In genomic region chr4:151475338-151475737, GRCh38 we compare ENCODE assay signal across 10 cellular contexts.
"Had no signal": no experiment of that assay in that cellular context is flagged by ENCODE, and none has a peak within 500 bp of the region (broad histone marks: within the 10 kb centered on the region; RNA-seq: fewer than 3 reads in every experiment).

No MANE protein-coding gene starts in this region.

- ATAC-seq: esophagus mucosa, left lobe of liver had no signal

- H3K27ac ChIP-seq: dorsolateral prefrontal cortex had no signal

- H3K27me3 ChIP-seq: dorsolateral prefrontal cortex had no signal

- H3K4me3 ChIP-seq: dorsolateral prefrontal cortex had no signal

- DNase-seq: activated T-cell treated with anti-CD3 and anti-CD28 coated beads, Interleukin-2, amount 50 U/mL, for 1 hour; amygdala; dorsolateral prefrontal cortex; head of caudate nucleus; mesendoderm; stimulated activated CD4-positive, alpha-beta T cell treated with anti-CD3 and anti-CD28 coated beads, Interleukin-2, amount 100 ng/mL, for 48 hours; stimulated activated naive CD4-positive, alpha-beta T cell treated with Interleukin-2 at 50 U/mL for 16 hours; T-helper 1 cell had no signal
